In genomic region chr3:14144423-14145075, GRCh38 we compare ENCODE assay signal across 1 cellular context.
TF ChIP-seq lines count a peak whose summit lies in the region.

No MANE protein-coding gene starts in this region.

TF ChIP-seq in A549, 52 proteins besides CTCF, POLR2A, EP300 and RAD21 (continued from another document):
- TF ChIP-seq REST (IDR thresholded peaks at IDR 0.05), result no peak
